In genomic region chr1:26275580-26276431, GRCh38 we compare ENCODE assay signal across 8 cellular contexts.
A peak's percentile ranks its signal among the peaks of the same experiment; 100 is the strongest.
DNase-seq lines count a peak whose midpoint lies in the region; ATAC-seq and TF ChIP-seq lines count a peak whose summit lies in the region.

No MANE protein-coding gene starts in this region.

- H3K27ac ChIP-seq in cingulate gyrus (ENCODE audit: low read depth, low read length), result peak overlapping the region; percentile 83

- ATAC-seq in GM21737 (IDR thresholded peaks at IDR 0.05; ENCODE audit: unreplicated experiment), result no peak

- peak; percentile 71 for TF ChIP-seq CTCF in AG09319 (IDR thresholded peaks at IDR 0.05; ENCODE audit: low read depth, low read length)
- TF ChIP-seq CTCF in GM20000 (IDR thresholded peaks at IDR 0.05; ENCODE audit: extremely low read depth, missing control alignments), result peak; percentile 85

- DNase-seq in AG09319 (ENCODE audit: extremely low read depth, low read depth), result peak; percentile 84
- DNase-seq in GM20000 (ENCODE audit: low spot score), result peak; percentile 80
- peak; percentile 81 for DNase-seq in NCI-H2196 treated with DMSO at 0.1 percent for 48 hours (lab: John Stamatoyannopoulos, UW; ENCODE audit: unreplicated experiment)
- peak; percentile 57 for DNase-seq in activated CD4-positive, alpha-beta T cell treated with anti-CD3 and anti-CD28 coated beads for 1 hour
- peak; percentile 90 for DNase-seq in left kidney (ENCODE audit: low read depth, low spot score)
- peak; percentile 39 to 68 for DNase-seq in stimulated activated CD4-positive, alpha-beta T cell treated with anti-CD3 and anti-CD28 coated beads, Interleukin-1b, Interleukin-23, amount 100 ng/mL, for 1 hour (ENCODE audit: low read depth in 2 of 2)
